ENCODE assay signal across 12 cellular contexts in the genomic region with DNA sequence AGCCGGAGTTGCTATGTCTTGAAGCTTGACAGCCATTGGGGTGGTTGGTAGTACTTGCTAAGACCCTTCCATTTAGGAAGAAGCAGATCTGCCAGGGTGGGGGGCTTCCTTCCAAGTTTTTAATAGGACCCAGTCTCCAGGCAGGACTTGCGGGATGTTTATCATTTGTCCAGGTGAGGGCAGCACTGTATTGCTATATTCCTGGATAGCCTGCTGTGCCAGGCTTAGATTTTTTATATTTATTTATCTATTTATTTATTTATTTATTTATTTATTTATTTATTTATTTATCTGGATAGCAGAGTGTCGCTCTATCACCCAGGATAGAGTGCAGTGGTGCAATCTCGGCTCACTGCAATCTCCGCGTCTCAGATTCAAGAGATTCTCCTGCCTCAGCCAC.
DNase-seq lines count a peak whose midpoint lies in the region; ATAC-seq, FAIRE-seq and TF ChIP-seq lines count a peak whose summit lies in the region.
"Had no signal": no experiment of that assay in that cellular context is flagged by ENCODE, and none has a peak within 500 bp of the region (broad histone marks: within the 10 kb centered on the region; RNA-seq: fewer than 3 reads in every experiment).

No MANE protein-coding gene starts in this region.

- TF ChIP-seq POLR2A in GM12891 (IDR thresholded peaks at IDR 0.05; ENCODE audit: low read depth, low read length) (no peak), GM12892 (IDR thresholded peaks at IDR 0.05; ENCODE audit: low read depth, low read length) (no peak)

- no peak overlapping the region for H3K27ac Mint-ChIP-seq in glutamatergic neuron (ENCODE audit: unreplicated experiment)
- H3K27ac Mint-ChIP-seq: activated CD8-positive, alpha-beta T cell treated with anti-CD3 and anti-CD28 coated beads for 36 hours; stimulated activated naive B cell treated with anti-CD40 and anti-IgM and Interleukin-4, amounts not matched to agents 10 μg/mL and 1 μg/mL and 100 μg/mL, for 72 hours had no signal

- H3K36me3 ChIP-seq in BE2C (no peaks in the 10 kb centered on the region), H7 (replicated peaks; ENCODE audit: control insufficient read depth, insufficient read depth, low read length) (no peaks in the 10 kb centered on the region)

- peak; percentile 37 for TF ChIP-seq CTCF in BE2C (IDR thresholded peaks at IDR 0.05; ENCODE audit: low read depth, low read length)
- TF ChIP-seq CTCF in RWPE1 (conservative IDR thresholded peaks at IDR 0.05; ENCODE audit: low read depth): no peak
- TF ChIP-seq CTCF in glutamatergic neuron (IDR thresholded peaks at IDR 0.05; ENCODE audit: partially characterized antibody, unreplicated experiment): peak; percentile 24

- POLR2A ChIA-PET in RWPE1 (lab: Yijun Ruan, JAX; ENCODE audit: low non-redundant PET): no interaction called here

- H3K27me3 ChIP-seq in BE2C (no peaks in the 10 kb centered on the region), H7 (ENCODE audit: control insufficient read depth, insufficient read depth, low read length) (no peaks in the 10 kb centered on the region)

- FAIRE-seq in GM12891 (lab: Jason Lieb, UNC): no peak
- no peak for FAIRE-seq in GM12892 (lab: Jason Lieb, UNC)
- FAIRE-seq: GM19239 had no signal

- H3K36me3 Mint-ChIP-seq in glutamatergic neuron (ENCODE audit: unreplicated experiment): no peaks in the 10 kb centered on the region
- H3K36me3 Mint-ChIP-seq: stimulated activated naive B cell treated with anti-CD40 and anti-IgM and Interleukin-4, amounts not matched to agents 10 μg/mL and 1 μg/mL and 100 μg/mL, for 72 hours had no signal

- no peaks in the 10 kb centered on the region for H3K9me3 Mint-ChIP-seq in glutamatergic neuron (ENCODE audit: unreplicated experiment)
- H3K9me3 Mint-ChIP-seq: activated CD8-positive, alpha-beta T cell treated with anti-CD3 and anti-CD28 coated beads for 36 hours; stimulated activated naive B cell treated with anti-CD40 and anti-IgM and Interleukin-4, amounts not matched to agents 10 μg/mL and 1 μg/mL and 100 μg/mL, for 72 hours had no signal

- ATAC-seq in HG02759 (IDR thresholded peaks at IDR 0.05; ENCODE audit: unreplicated experiment): no peak
- ATAC-seq: activated CD8-positive, alpha-beta T cell treated with anti-CD3 and anti-CD28 coated beads for 36 hours; stimulated activated naive B cell treated with anti-CD40 and anti-IgM and Interleukin-4, amounts not matched to agents 10 μg/mL and 1 μg/mL and 100 μg/mL, for 72 hours had no signal

- DNase-seq in BE2C: peak; percentile 10
- peak; percentile 6 for DNase-seq in H7
- DNase-seq in RWPE1 (ENCODE audit: low spot score): peak; percentile 1
- no peak for DNase-seq in glutamatergic neuron
- no peak for DNase-seq in GM12891 (ENCODE audit: insufficient read length, low spot score)
- DNase-seq in GM12892 (ENCODE audit: insufficient read length): no peak
- DNase-seq in amygdala (lab: John Stamatoyannopoulos, UW): no peak
- DNase-seq: activated CD8-positive, alpha-beta T cell treated with anti-CD3 and anti-CD28 coated beads for 36 hours; SHP77 treated with DMSO at 0.1 percent for 48 hours; stimulated activated naive B cell treated with anti-CD40 and anti-IgM and Interleukin-4, amounts not matched to agents 10 μg/mL and 1 μg/mL and 100 μg/mL, for 72 hours had no signal

- no peaks in the 10 kb centered on the region for H3K4me1 ChIP-seq in BE2C

- no peak overlapping the region for H3K27ac ChIP-seq in RWPE1

- H3K4me3 Mint-ChIP-seq in glutamatergic neuron (ENCODE audit: unreplicated experiment): no peak overlapping the region
- H3K4me3 Mint-ChIP-seq: activated CD8-positive, alpha-beta T cell treated with anti-CD3 and anti-CD28 coated beads for 36 hours; stimulated activated naive B cell treated with anti-CD40 and anti-IgM and Interleukin-4, amounts not matched to agents 10 μg/mL and 1 μg/mL and 100 μg/mL, for 72 hours had no signal

- no peak overlapping the region for H3K4me3 ChIP-seq in BE2C (ENCODE audit: low read depth, low read length)
- H3K4me3 ChIP-seq in H7 (ENCODE audit: insufficient read depth, low read depth, low read length): no peak overlapping the region

- no peaks in the 10 kb centered on the region for H3K9me3 ChIP-seq in BE2C

- no peaks in the 10 kb centered on the region for H3K4me1 Mint-ChIP-seq in glutamatergic neuron (ENCODE audit: low read depth, unreplicated experiment)
- H3K4me1 Mint-ChIP-seq: stimulated activated naive B cell treated with anti-CD40 and anti-IgM and Interleukin-4, amounts not matched to agents 10 μg/mL and 1 μg/mL and 100 μg/mL, for 72 hours had no signal

- no peaks in the 10 kb centered on the region for H3K27me3 Mint-ChIP-seq in glutamatergic neuron (ENCODE audit: unreplicated experiment)
- H3K27me3 Mint-ChIP-seq: activated CD8-positive, alpha-beta T cell treated with anti-CD3 and anti-CD28 coated beads for 36 hours had no signal

- CTCF ChIA-PET in RWPE1 (lab: Yijun Ruan, JAX): interaction anchor here (0.5 to 0.8 kb wide), 4 partner anchors 21 to 421 kb away, joined by 3 to 4 read pairs (median 3); no protein-coding TSS in a partner anchor

TF ChIP-seq in GM12891, 5 proteins besides CTCF, POLR2A, EP300 and RAD21:
- TF ChIP-seq PAX5 (IDR thresholded peaks at IDR 0.05; ENCODE audit: insufficient read depth, low read length, severe bottlenecking) (no peak), SPI1 (IDR thresholded peaks at IDR 0.05; ENCODE audit: low read depth, low read length) (no peak), TAF1 (IDR thresholded peaks at IDR 0.05; ENCODE audit: low read depth, low read length) (no peak), POU2F2 (IDR thresholded peaks at IDR 0.05; ENCODE audit: low read depth, low read length) (no peak), POLR2AphosphoS5 (IDR thresholded peaks at IDR 0.05; ENCODE audit: low read depth, low read length) (no peak)

Comparison
In these comparisons a context has a peak if more than half of its experiments do, and no peak if none do; other contexts are left out.
1. DNase-seq: peak in BE2C (single experiment), H7 (single experiment) and RWPE1 (single experiment); none in glutamatergic neuron (single experiment), GM12891 (single experiment), GM12892 (single experiment) and amygdala (0 of 56).